Comparison of ENCODE assay signal across 10 cellular contexts in the genomic region with DNA sequence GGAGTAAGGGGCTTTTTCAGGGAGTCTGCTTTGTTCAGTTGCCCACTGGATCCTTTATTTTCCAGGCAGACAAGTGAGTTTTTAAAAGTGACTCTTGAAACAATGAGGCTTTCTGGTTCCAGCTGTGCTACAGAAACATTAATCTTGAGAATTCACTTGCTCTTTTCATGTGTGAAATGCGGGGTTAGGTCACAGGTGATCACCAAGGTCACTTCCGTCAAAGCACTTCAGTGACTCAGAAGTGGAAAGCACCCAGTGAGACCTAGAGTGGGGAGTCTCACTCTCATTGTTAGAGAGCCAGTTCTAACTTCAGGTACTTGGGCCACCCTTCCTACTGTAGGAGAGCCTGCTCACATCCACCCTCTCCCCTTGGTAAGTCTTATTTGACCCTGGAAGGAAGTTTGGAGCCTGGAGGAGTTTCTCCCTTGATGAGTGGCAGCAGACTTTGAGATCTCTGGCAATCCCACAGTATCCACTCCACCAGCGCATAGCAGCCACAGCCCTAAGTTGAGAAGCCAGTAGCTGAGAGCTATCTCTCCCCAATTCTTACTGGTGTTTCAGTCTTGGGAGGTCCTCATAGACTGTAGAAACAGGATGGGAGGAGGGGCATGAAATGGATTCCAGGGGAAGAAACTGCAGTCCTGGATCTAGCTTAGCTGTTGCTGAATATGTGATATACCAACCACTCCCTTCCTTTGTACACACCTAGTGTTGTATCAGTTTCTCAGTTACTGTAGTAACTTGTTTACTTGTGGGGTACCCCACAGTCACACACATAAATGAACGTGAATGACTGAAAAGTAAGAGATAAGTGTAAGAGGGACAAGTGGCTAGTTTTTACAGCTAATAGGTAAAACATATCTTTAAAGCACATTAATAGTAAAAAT. TPM values are rescaled to one million over a fixed set of nuclear protein-coding genes. Genes with fewer than 3 reads are reported as not detected.
DNase-seq lines count a peak whose midpoint lies in the region; ATAC-seq, FAIRE-seq and TF ChIP-seq lines count a peak whose summit lies in the region.
"Had no signal": no experiment of that assay in that cellular context is flagged by ENCODE, and none has a peak within 500 bp of the region (broad histone marks: within the 10 kb centered on the region; RNA-seq: fewer than 3 reads in every experiment).

No MANE protein-coding gene starts in this region.

- H3K27ac ChIP-seq in testis, result no peak overlapping the region

- H3K27me3 ChIP-seq in testis, result no peaks in the 10 kb centered on the region

- H3K4me1 ChIP-seq in testis, result peaks cover 7% of the 10 kb centered on the region

- POLR2A ChIA-PET in HEK293T (lab: Yijun Ruan, JAX), result no interaction called here

- H3K27ac Mint-ChIP-seq in nephron, result peak overlapping the region in 2 of 3 experiments; percentile 31 to 91
- H3K27ac Mint-ChIP-seq: stimulated activated naive CD8-positive, alpha-beta T cell treated with anti-CD3 and anti-CD28 coated beads, Interleukin-15, Interleukin-2, amounts not matched to agents 100 ng/mL and 50 ng/mL, for 24 hours had no signal

- H3K4me3 ChIP-seq in testis, result no peak overlapping the region

- peaks cover 57% of the 10 kb centered on the region for H3K27me3 Mint-ChIP-seq in nephron (ENCODE audit: low read depth)

- 63 to 65% methylated on average over 4 of the region's 4 CpGs for WGBS in testis, 2 donors

- peaks cover 2% of the 10 kb centered on the region for H3K9me3 Mint-ChIP-seq in nephron
- H3K9me3 Mint-ChIP-seq: stimulated activated naive CD8-positive, alpha-beta T cell treated with anti-CD3 and anti-CD28 coated beads, Interleukin-15, Interleukin-2, amounts not matched to agents 100 ng/mL and 50 ng/mL, for 24 hours had no signal

- peak overlapping the region in 2 of 3 experiments; percentile 9 to 22 for H3K4me3 Mint-ChIP-seq in nephron
- H3K4me3 Mint-ChIP-seq: stimulated activated naive CD8-positive, alpha-beta T cell treated with anti-CD3 and anti-CD28 coated beads, Interleukin-15, Interleukin-2, amounts not matched to agents 100 ng/mL and 50 ng/mL, for 24 hours had no signal

- intact Hi-C loops in testis (cut with DNase I; ENCODE audit: low total_unique reads), result no loop called here

- H3K36me3 Mint-ChIP-seq in nephron (ENCODE audit: low read depth), result peaks cover 4% of the 10 kb centered on the region

- ATAC-seq in HG03025 (IDR thresholded peaks at IDR 0.05; ENCODE audit: low FRiP score, unreplicated experiment), result peak; percentile 97

- FAIRE-seq in GM19239 (lab: Jason Lieb, UNC), result peak; percentile 99

- TF ChIP-seq POLR2A in testis (IDR thresholded peaks at IDR 0.05), result no peak

- DNase-seq in GM19239 (ENCODE audit: insufficient read length, low spot score), result peak; percentile 61
- DNase-seq in activated CD4-positive, alpha-beta T cell treated with anti-CD3 and anti-CD28 coated beads, Interleukin-2, amount 50 U/mL, for 24 hours (ENCODE audit: low read depth in 1 of 2, low spot score in 1 of 2), result peak; percentile 4 to 44
- DNase-seq in germinal center (ENCODE audit: low spot score), result no peak
- no peak for DNase-seq in NCI-H510A (lab: John Stamatoyannopoulos, UW)
- DNase-seq in testis, result no peak
- DNase-seq in HEK293T (ENCODE audit: extremely low spot score), result no peak

- H3K36me3 ChIP-seq in testis (ENCODE audit: low read depth, missing control alignments), result no peaks in the 10 kb centered on the region

- H3K9me3 ChIP-seq in testis, result no peaks in the 10 kb centered on the region

- CTCF ChIA-PET in HEK293T (lab: Yijun Ruan, JAX), result no interaction called here

- peaks cover 17% of the 10 kb centered on the region for H3K4me1 Mint-ChIP-seq in nephron

- no peak for TF ChIP-seq CTCF in nephron (IDR thresholded peaks at IDR 0.05; ENCODE audit: unreplicated experiment in 3 of 3)
- no peak for TF ChIP-seq CTCF in testis (IDR thresholded peaks at IDR 0.05)

TF ChIP-seq in HEK293T, 16 proteins besides CTCF, POLR2A, EP300 and RAD21:
- TF ChIP-seq SP1 (IDR thresholded peaks at IDR 0.05) (no peak), L3MBTL2 (conservative IDR thresholded peaks at IDR 0.05) (no peak), NFRKB (IDR thresholded peaks at IDR 0.05) (no peak), FOXK2 (IDR thresholded peaks at IDR 0.05) (no peak)

RNA-seq across cellular contexts. Expression of gene TACSTD2, which starts 3.1 kb away (rescaled TPM):
- under 1 TPM; 0.87 to 0.93 TPM for total RNA-seq in testis
- 1.2 TPM for polyA plus RNA-seq in testis (ENCODE audit: insufficient read depth, low read depth, low replicate concordance)
- total RNA-seq: NCI-H460 had no signal

RNA-seq across cellular contexts. Expression of gene OMA1, which starts 27.4 kb away (rescaled TPM):
- total RNA-seq in testis, result 10 to 100 TPM; 22.1 to 24.7 TPM
- polyA plus RNA-seq in testis (ENCODE audit: insufficient read depth, low read depth, low replicate concordance), result 10.9 TPM

Comparison
In these comparisons a context has a peak if more than half of its experiments do, and no peak if none do; other contexts are left out.
1. DNase-seq: peak in GM19239 (single experiment) and activated CD4-positive, alpha-beta T cell treated with anti-CD3 and anti-CD28 coated beads, Interleukin-2, amount 50 U/mL, for 24 hours (2 of 2); none in germinal center (single experiment), NCI-H510A (single experiment), testis (single experiment) and HEK293T (single experiment).